ENCODE assay signal across 25 cellular contexts in the genomic region with DNA sequence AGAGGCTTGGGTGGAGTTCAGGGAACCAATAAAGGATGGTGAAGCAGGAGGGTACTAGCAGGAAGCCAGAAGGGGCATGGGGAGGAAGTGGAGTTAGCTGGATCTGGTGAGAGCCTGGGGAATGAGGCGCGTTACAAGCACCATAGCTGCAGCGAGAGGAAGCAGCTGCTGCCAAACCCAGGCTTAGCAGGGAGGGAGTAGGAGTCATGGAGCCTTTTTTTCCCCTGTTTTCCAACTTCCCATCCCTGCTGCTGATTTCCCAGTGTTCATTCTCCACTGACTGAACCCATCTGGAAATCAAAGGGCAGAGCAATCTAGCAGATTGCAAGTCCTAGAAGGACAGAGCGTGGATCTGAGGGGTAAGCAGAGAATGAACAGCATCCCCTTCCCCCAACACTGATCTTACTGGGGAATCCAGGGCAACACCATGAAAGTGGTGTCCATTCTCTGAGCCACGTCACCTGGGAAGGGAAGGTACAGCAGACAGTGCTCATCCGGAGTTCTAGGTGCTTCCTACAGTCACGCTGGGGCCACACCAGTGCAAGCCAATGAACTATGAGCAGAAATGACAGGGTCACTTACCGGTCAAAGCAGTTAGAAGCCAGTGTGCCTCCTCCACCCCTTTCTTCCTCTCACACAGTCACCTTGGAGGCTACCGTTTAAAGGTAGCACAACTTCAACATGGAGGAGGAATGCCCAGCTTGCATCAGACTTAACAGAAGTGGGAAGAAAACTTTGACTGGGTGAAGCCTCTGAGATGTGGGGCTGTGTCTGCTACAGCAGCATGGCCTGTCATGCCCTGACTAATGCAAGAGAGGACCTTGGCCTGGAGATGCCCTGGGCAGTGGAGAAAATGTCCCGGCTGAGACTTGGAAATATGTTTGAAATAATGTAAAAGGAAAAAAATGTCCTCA. TPM values are rescaled to one million over a fixed set of nuclear protein-coding genes. Genes with fewer than 3 reads are reported as not detected.
DNase-seq lines count a peak whose midpoint lies in the region; ATAC-seq and TF ChIP-seq lines count a peak whose summit lies in the region.
"Had no signal": no experiment of that assay in that cellular context is flagged by ENCODE, and none has a peak within 500 bp of the region (broad histone marks: within the 10 kb centered on the region; RNA-seq: fewer than 3 reads in every experiment).

No MANE protein-coding gene starts in this region.

- H3K9me3 Mint-ChIP-seq in stimulated activated memory B cell treated with anti-CD40 and anti-IgM and Interleukin-4, amounts not matched to agents 10 μg/mL and 1 μg/mL and 100 μg/mL, for 72 hours: no peaks in the 10 kb centered on the region
- H3K9me3 Mint-ChIP-seq: CD4-positive, alpha-beta T cell; natural killer cell; T-helper 2 cell treated with Interferon-gamma antibody and Interleukin-4, amounts not matched to agents 5 μg/mL and 100 μg/mL, for 36 hours had no signal

- DNase-seq in heart right ventricle (no peak), cardiac septum (ENCODE audit: low spot score) (no peak), NCI-H69 (lab: John Stamatoyannopoulos, UW) (peak; percentile 51), hepatocyte (ENCODE audit: low spot score) (no peak), GM10266 (ENCODE audit: extremely low spot score) (no peak), NOMO-1 treated with dmso at 0.1 percent for 144 hours (lab: John Stamatoyannopoulos, UW; ENCODE audit: unreplicated experiment) (no peak), OCI-M2 (lab: John Stamatoyannopoulos, UW; ENCODE audit: unreplicated experiment) (no peak)
- DNase-seq: activated CD4-positive, CD25-positive, alpha-beta regulatory T cell; activated CD8-positive, alpha-beta memory T cell treated with anti-CD3 and anti-CD28 coated beads, Interleukin-2, amount 50 U/mL, for 48 hours; activated effector memory CD4-positive, alpha-beta T cell treated with anti-CD3 and anti-CD28 coated beads, Interleukin-2, amount 50 U/mL, for 16 hours; CD4-positive, alpha-beta T cell; endodermal cell; glutamatergic neuron; MV-4-11; natural killer cell; NCI-H1930; Peyer's patch; stimulated activated naive CD4-positive, alpha-beta T cell; tibial artery had no signal

- H2AFZ ChIP-seq in hepatocyte: peak overlapping the region; percentile 6
- H2AFZ ChIP-seq: parathyroid adenoma had no signal

- WGBS in heart right ventricle, 2 donors: 59 to 60% methylated on average over 10 of the region's 10 CpGs
- 73% methylated on average over 10 of the region's 10 CpGs for WGBS in hepatocyte (ENCODE audit: low lambda C conversion rate, missing lambda C conversion rate)

- H3K36me3 ChIP-seq in heart right ventricle: no peaks in the 10 kb centered on the region
- no peaks in the 10 kb centered on the region for H3K36me3 ChIP-seq in hepatocyte (replicated peaks; ENCODE audit: insufficient read depth, low read depth)
- H3K36me3 ChIP-seq: breast epithelium, Peyer's patch, tibial artery had no signal

- H3K9me3 ChIP-seq in heart right ventricle (no peaks in the 10 kb centered on the region), hepatocyte (ENCODE audit: low read depth) (no peaks in the 10 kb centered on the region)
- H3K9me3 ChIP-seq: breast epithelium, Peyer's patch, tibial artery had no signal

- peaks cover 38% of the 10 kb centered on the region for H3K27me3 Mint-ChIP-seq in stimulated activated memory B cell treated with anti-CD40 and anti-IgM and Interleukin-4, amounts not matched to agents 10 μg/mL and 1 μg/mL and 100 μg/mL, for 72 hours

- no peaks in the 10 kb centered on the region for H3K9me2 ChIP-seq in hepatocyte (replicated peaks; ENCODE audit: insufficient read depth)

- no peak overlapping the region for H3K4me3 ChIP-seq in heart right ventricle
- no peak overlapping the region for H3K4me3 ChIP-seq in hepatocyte
- H3K4me3 ChIP-seq: breast epithelium, coronary artery, GM12878, Peyer's patch, tibial artery had no signal

- no peaks in the 10 kb centered on the region for H3K79me2 ChIP-seq in hepatocyte
- H3K79me2 ChIP-seq: parathyroid adenoma had no signal

- H3K4me1 ChIP-seq in heart right ventricle (peaks cover 0 to 8% (median 0%) of the 10 kb centered on the region in 9 donors), hepatocyte (ENCODE audit: insufficient read depth) (peaks cover 12% of the 10 kb centered on the region)
- H3K4me1 ChIP-seq: breast epithelium, parathyroid adenoma, tibial artery had no signal

- no peaks in the 10 kb centered on the region for H3K36me3 Mint-ChIP-seq in stimulated activated memory B cell treated with anti-CD40 and anti-IgM and Interleukin-4, amounts not matched to agents 10 μg/mL and 1 μg/mL and 100 μg/mL, for 72 hours
- H3K36me3 Mint-ChIP-seq: natural killer cell had no signal

- H3K27ac ChIP-seq in heart right ventricle (peak overlapping the region in 1 of 10 donors; percentile 22), hepatocyte (no peak overlapping the region)
- H3K27ac ChIP-seq: breast epithelium, coronary artery, parathyroid adenoma, Peyer's patch, tibial artery had no signal

- peak in 7 of 8 donors; percentile 57 to 70 (median 65) for ATAC-seq in heart right ventricle
- no peak for ATAC-seq in stimulated activated memory B cell treated with anti-CD40 and anti-IgM and Interleukin-4, amounts not matched to agents 10 μg/mL and 1 μg/mL and 100 μg/mL, for 72 hours
- ATAC-seq: GM12878, natural killer cell had no signal

- TF ChIP-seq CTCF in heart right ventricle (IDR thresholded peaks at IDR 0.05): no peak
- TF ChIP-seq CTCF in hepatocyte (IDR thresholded peaks at IDR 0.05; ENCODE audit: poor library complexity): no peak
- TF ChIP-seq CTCF in GM10266 (IDR thresholded peaks at IDR 0.05; ENCODE audit: control insufficient read depth, insufficient read depth, low read depth, missing control alignments): no peak

- peak overlapping the region; percentile 44 for H3K27ac Mint-ChIP-seq in stimulated activated memory B cell treated with anti-CD40 and anti-IgM and Interleukin-4, amounts not matched to agents 10 μg/mL and 1 μg/mL and 100 μg/mL, for 72 hours
- H3K27ac Mint-ChIP-seq: CD4-positive, alpha-beta T cell; endodermal cell; natural killer cell; T-helper 2 cell treated with Interferon-gamma antibody and Interleukin-4, amounts not matched to agents 5 μg/mL and 100 μg/mL, for 36 hours had no signal

- no peaks in the 10 kb centered on the region for H4K20me1 ChIP-seq in hepatocyte (ENCODE audit: insufficient read depth, poor library complexity, severe bottlenecking)

- H3K27me3 ChIP-seq in heart right ventricle: peaks cover 0 to 33% (median 13%) of the 10 kb centered on the region in 7 donors
- no peaks in the 10 kb centered on the region for H3K27me3 ChIP-seq in hepatocyte
- H3K27me3 ChIP-seq: breast epithelium, Peyer's patch had no signal

- H3K4me3 Mint-ChIP-seq in stimulated activated memory B cell treated with anti-CD40 and anti-IgM and Interleukin-4, amounts not matched to agents 10 μg/mL and 1 μg/mL and 100 μg/mL, for 72 hours: no peak overlapping the region
- H3K4me3 Mint-ChIP-seq: CD4-positive, alpha-beta T cell; endodermal cell; natural killer cell; T-helper 2 cell treated with Interferon-gamma antibody and Interleukin-4, amounts not matched to agents 5 μg/mL and 100 μg/mL, for 36 hours had no signal

- no peak overlapping the region for H3K4me2 ChIP-seq in hepatocyte

- H3K4me1 Mint-ChIP-seq in stimulated activated memory B cell treated with anti-CD40 and anti-IgM and Interleukin-4, amounts not matched to agents 10 μg/mL and 1 μg/mL and 100 μg/mL, for 72 hours: no peaks in the 10 kb centered on the region
- H3K4me1 Mint-ChIP-seq: natural killer cell had no signal

- intact Hi-C loops in heart right ventricle (cut with DNase I): no loop called here
- intact Hi-C loops in cardiac septum (cut with DNase I): no loop called here

RNA-seq across cellular contexts. Expression of gene SMIM20, which starts 36.7 kb away (rescaled TPM):
- 10 to 100 TPM; 31.6 to 48.5 (median 44.1) TPM for total RNA-seq in heart right ventricle
- polyA plus RNA-seq in heart right ventricle: 10 to 100 TPM; 27.4 to 32.9 TPM
- total RNA-seq in cardiac septum: 34.7 TPM
- 54.5 and 60.0 TPM in 2 replicates for total RNA-seq in hepatocyte
- polyA plus RNA-seq in hepatocyte: 40.8 and 55.8 TPM in 2 replicates
